In genomic region chr1:67561704-67562113, GRCh38 we compare ENCODE assay signal across 9 cellular contexts.
DNase-seq lines count a peak whose midpoint lies in the region; ATAC-seq and TF ChIP-seq lines count a peak whose summit lies in the region.
"Had no signal": no experiment of that assay in that cellular context is flagged by ENCODE, and none has a peak within 500 bp of the region (broad histone marks: within the 10 kb centered on the region; RNA-seq: fewer than 3 reads in every experiment).

No MANE protein-coding gene starts in this region.

- peak overlapping the region; percentile 10 to 53 for H3K4me3 Mint-ChIP-seq in CD14-positive monocyte
- H3K4me3 Mint-ChIP-seq: IgD-negative memory B cell had no signal

- DNase-seq in CD14-positive monocyte (ENCODE audit: low spot score), result peak; percentile 62
- DNase-seq in NCI-H526 (lab: John Stamatoyannopoulos, UW), result peak; percentile 80 to 93
- DNase-seq in activated CD4-positive, alpha-beta T cell treated with anti-CD3 and anti-CD28 coated beads, Interleukin-2, amount 50 U/mL, for 24 hours (ENCODE audit: low read depth in 1 of 2, low spot score in 1 of 2), result peak; percentile 74 to 84
- peak; percentile 79 for DNase-seq in effector CD4-positive, alpha-beta T cell
- peak; percentile 42 for DNase-seq in medulla oblongata (ENCODE audit: extremely low spot score)
- peak; percentile 69 for DNase-seq in stimulated activated CD8-positive, alpha-beta memory T cell treated with anti-CD3 and anti-CD28 coated beads, Interleukin-15, amount 100 ng/mL, for 24 hours (ENCODE audit: low read depth)

- peak; percentile 83 for TF ChIP-seq CTCF in CD14-positive monocyte (IDR thresholded peaks at IDR 0.05)

- H3K9me3 Mint-ChIP-seq in CD14-positive monocyte, result peaks cover 0 to 7% (median 2%) of the 10 kb centered on the region in 7 donors

- intact Hi-C loops in CD14-positive monocyte (cut with micrococcal nuclease), result loop anchor here in 1 of 2 donors (10.0 kb wide), 1 partner anchor 203 kb away; no protein-coding TSS in a partner anchor

- peaks cover 0 to 2% (median 0%) of the 10 kb centered on the region in 3 donors for H3K27me3 Mint-ChIP-seq in CD14-positive monocyte (ENCODE audit: low read depth in 3 of 3)

- peak overlapping the region in 3 of 7 donors; percentile 30 to 63 (median 63) for H3K27ac Mint-ChIP-seq in CD14-positive monocyte

- peak; percentile 83 for ATAC-seq in GM19351 (IDR thresholded peaks at IDR 0.05; ENCODE audit: unreplicated experiment)
- ATAC-seq in HG03439 (IDR thresholded peaks at IDR 0.05; ENCODE audit: unreplicated experiment), result peak; percentile 86

- peaks cover 43% of the 10 kb centered on the region for H3K4me1 Mint-ChIP-seq in CD14-positive monocyte

- H3K36me3 Mint-ChIP-seq in CD14-positive monocyte, result no peaks in the 10 kb centered on the region

Comparison
In these comparisons a context has a peak if more than half of its experiments do, and no peak if none do; other contexts are left out.
1. Peak in every context shown above with its lines: DNase-seq and ATAC-seq.